In the genomic region with DNA sequence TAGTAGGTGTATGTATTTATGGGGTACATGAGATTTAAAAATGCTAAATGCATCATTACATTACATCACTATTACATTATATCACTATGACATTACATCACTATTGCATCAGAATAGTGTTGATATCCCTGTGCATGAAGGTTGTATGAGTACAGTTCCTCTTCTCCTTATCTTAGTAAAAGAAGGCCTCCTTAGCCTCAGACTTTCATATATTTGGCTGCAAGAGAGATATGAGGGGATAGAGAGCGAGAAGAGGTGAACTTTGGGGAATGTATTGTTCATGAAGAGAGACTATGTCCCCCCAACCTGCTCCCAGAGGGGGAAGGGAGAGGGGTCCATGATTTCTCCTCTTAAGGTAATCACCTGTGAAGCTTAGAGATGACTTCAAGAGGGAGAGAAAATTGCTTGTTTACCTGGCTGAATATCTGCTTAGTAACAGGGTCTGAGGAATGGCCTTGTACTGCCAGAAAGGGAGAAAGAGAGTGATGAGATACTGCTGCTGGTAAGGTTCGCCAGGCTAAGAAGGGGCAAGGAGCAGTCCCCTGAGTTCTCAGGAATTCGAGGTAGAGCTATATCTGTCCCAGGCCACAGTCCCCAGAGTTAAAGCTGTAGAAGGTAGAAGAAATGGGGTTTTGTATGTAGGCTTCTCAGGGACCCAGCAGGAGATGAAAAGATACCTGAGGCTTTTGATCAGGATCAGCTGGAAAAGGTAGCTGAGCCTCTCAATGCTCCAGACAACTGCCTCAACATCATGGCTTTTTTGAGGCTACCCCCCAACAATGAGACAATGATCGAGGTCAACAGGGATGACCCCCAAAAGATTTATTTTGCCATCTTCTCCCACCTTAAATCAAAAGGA, we compare ENCODE assay signal across 1 cellular context.
A peak's percentile ranks its signal among the peaks of the same experiment; 100 is the strongest.
TF ChIP-seq lines count a peak whose summit lies in the region.

No MANE protein-coding gene starts in this region.

TF ChIP-seq in K562, 482 proteins besides CTCF, POLR2A, EP300 and RAD21 (continued from another document and continues in another):
- TF ChIP-seq, protein P1, sequence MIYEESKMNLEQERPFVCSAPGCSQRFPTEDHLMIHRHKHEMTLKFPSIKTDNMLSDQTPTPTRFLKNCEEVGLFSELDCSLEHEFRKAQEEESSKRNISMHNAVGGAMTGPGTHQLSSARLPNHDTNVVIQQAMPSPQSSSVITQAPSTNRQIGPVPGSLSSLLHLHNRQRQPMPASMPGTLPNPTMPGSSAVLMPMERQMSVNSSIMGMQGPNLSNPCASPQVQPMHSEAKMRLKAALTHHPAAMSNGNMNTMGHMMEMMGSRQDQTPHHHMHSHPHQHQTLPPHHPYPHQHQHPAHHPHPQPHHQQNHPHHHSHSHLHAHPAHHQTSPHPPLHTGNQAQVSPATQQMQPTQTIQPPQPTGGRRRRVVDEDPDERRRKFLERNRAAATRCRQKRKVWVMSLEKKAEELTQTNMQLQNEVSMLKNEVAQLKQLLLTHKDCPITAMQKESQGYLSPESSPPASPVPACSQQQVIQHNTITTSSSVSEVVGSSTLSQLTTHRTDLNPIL (CRISPR knock-in tag; IDR thresholded peaks at IDR 0.05) = no peak
- TF ChIP-seq ZC3H4 (CRISPR knock-in tag; IDR thresholded peaks at IDR 0.05; ENCODE audit: borderline replicate concordance) (no peak), MEF2A (IDR thresholded peaks at IDR 0.05; ENCODE audit: control insufficient read depth, low read depth, low read length) (no peak), RBM17 (IDR thresholded peaks at IDR 0.05; ENCODE audit: borderline replicate concordance, low read depth, low read length) (no peak), SP1 (CRISPR knock-in tag; IDR thresholded peaks at IDR 0.05) (peak; percentile 38; the same call in 1 of the 2 replicates), ZNF316 (IDR thresholded peaks at IDR 0.05) (no peak), SAFB (IDR thresholded peaks at IDR 0.05; ENCODE audit: borderline replicate concordance, low read depth, low read length) (no peak), CREM (IDR thresholded peaks at IDR 0.05; ENCODE audit: low read depth) (peak; percentile 91), CBX3 (IDR thresholded peaks at IDR 0.05; ENCODE audit: borderline replicate concordance in 1 of 2, low read length in 2 of 2) (no peak), NCOA4 (IDR thresholded peaks at IDR 0.05; ENCODE audit: partially characterized antibody) (no peak), STAT5A (IDR thresholded peaks at IDR 0.05; ENCODE audit: borderline replicate concordance, low read length) (no peak), U2AF1 (optimal IDR thresholded peaks at IDR 0.05; ENCODE audit: low read depth, low read length) (no peak), HOXB6 (CRISPR knock-in tag; IDR thresholded peaks at IDR 0.05; ENCODE audit: borderline replicate concordance) (peak; percentile 51; the same call in 1 of the 2 replicates), KDM2B (CRISPR knock-in tag; IDR thresholded peaks at IDR 0.05) (no peak), ZBTB17 (CRISPR knock-in tag; IDR thresholded peaks at IDR 0.05) (peak; percentile 45; the same call in 1 of the 2 replicates), MGA (IDR thresholded peaks at IDR 0.05) (peak; percentile 50; the same call in 1 of the 2 replicates), ZNF583 (CRISPR knock-in tag; IDR thresholded peaks at IDR 0.05) (peak; percentile 57), CEBPB (tag; IDR thresholded peaks at IDR 0.05) (peak; percentile 97), CBFA2T2 (conservative IDR thresholded peaks at IDR 0.05) (no peak), SRSF1 (IDR thresholded peaks at IDR 0.05; ENCODE audit: low read depth, low read length) (no peak), ZSCAN32 (CRISPR knock-in tag; IDR thresholded peaks at IDR 0.05) (peak; percentile 97), NBN (IDR thresholded peaks at IDR 0.05; ENCODE audit: low read depth) (peak; percentile 94)
- TF ChIP-seq, protein P2, sequence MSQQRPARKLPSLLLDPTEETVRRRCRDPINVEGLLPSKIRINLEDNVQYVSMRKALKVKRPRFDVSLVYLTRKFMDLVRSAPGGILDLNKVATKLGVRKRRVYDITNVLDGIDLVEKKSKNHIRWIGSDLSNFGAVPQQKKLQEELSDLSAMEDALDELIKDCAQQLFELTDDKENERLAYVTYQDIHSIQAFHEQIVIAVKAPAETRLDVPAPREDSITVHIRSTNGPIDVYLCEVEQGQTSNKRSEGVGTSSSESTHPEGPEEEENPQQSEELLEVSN (IDR thresholded peaks at IDR 0.05; ENCODE audit: borderline replicate concordance in 1 of 2, extremely low read depth in 1 of 2, insufficient read depth in 1 of 2, insufficient read length in 1 of 2, low read depth in 1 of 2, low read length in 1 of 2, poor library complexity in 1 of 2, severe bottlenecking in 1 of 2) = no peak
- TF ChIP-seq, protein P3, sequence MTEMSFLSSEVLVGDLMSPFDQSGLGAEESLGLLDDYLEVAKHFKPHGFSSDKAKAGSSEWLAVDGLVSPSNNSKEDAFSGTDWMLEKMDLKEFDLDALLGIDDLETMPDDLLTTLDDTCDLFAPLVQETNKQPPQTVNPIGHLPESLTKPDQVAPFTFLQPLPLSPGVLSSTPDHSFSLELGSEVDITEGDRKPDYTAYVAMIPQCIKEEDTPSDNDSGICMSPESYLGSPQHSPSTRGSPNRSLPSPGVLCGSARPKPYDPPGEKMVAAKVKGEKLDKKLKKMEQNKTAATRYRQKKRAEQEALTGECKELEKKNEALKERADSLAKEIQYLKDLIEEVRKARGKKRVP (CRISPR knock-in tag; IDR thresholded peaks at IDR 0.05) = peak; percentile 98
- TF ChIP-seq, protein P4, sequence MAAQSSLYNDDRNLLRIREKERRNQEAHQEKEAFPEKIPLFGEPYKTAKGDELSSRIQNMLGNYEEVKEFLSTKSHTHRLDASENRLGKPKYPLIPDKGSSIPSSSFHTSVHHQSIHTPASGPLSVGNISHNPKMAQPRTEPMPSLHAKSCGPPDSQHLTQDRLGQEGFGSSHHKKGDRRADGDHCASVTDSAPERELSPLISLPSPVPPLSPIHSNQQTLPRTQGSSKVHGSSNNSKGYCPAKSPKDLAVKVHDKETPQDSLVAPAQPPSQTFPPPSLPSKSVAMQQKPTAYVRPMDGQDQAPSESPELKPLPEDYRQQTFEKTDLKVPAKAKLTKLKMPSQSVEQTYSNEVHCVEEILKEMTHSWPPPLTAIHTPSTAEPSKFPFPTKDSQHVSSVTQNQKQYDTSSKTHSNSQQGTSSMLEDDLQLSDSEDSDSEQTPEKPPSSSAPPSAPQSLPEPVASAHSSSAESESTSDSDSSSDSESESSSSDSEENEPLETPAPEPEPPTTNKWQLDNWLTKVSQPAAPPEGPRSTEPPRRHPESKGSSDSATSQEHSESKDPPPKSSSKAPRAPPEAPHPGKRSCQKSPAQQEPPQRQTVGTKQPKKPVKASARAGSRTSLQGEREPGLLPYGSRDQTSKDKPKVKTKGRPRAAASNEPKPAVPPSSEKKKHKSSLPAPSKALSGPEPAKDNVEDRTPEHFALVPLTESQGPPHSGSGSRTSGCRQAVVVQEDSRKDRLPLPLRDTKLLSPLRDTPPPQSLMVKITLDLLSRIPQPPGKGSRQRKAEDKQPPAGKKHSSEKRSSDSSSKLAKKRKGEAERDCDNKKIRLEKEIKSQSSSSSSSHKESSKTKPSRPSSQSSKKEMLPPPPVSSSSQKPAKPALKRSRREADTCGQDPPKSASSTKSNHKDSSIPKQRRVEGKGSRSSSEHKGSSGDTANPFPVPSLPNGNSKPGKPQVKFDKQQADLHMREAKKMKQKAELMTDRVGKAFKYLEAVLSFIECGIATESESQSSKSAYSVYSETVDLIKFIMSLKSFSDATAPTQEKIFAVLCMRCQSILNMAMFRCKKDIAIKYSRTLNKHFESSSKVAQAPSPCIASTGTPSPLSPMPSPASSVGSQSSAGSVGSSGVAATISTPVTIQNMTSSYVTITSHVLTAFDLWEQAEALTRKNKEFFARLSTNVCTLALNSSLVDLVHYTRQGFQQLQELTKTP (IDR thresholded peaks at IDR 0.05; ENCODE audit: low read depth in 1 of 2, partially characterized antibody in 2 of 2) = peak in 1 of 2 experiments; percentile 56
- TF ChIP-seq, protein P5, sequence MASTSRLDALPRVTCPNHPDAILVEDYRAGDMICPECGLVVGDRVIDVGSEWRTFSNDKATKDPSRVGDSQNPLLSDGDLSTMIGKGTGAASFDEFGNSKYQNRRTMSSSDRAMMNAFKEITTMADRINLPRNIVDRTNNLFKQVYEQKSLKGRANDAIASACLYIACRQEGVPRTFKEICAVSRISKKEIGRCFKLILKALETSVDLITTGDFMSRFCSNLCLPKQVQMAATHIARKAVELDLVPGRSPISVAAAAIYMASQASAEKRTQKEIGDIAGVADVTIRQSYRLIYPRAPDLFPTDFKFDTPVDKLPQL (IDR thresholded peaks at IDR 0.05; ENCODE audit: extremely low read depth, insufficient read length) = no peak
- TF ChIP-seq, protein P6, sequence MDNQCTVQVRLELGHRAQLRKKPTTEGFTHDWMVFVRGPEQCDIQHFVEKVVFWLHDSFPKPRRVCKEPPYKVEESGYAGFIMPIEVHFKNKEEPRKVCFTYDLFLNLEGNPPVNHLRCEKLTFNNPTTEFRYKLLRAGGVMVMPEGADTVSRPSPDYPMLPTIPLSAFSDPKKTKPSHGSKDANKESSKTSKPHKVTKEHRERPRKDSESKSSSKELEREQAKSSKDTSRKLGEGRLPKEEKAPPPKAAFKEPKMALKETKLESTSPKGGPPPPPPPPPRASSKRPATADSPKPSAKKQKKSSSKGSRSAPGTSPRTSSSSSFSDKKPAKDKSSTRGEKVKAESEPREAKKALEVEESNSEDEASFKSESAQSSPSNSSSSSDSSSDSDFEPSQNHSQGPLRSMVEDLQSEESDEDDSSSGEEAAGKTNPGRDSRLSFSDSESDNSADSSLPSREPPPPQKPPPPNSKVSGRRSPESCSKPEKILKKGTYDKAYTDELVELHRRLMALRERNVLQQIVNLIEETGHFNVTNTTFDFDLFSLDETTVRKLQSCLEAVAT (IDR thresholded peaks at IDR 0.05) = no peak
